In the genomic region with DNA sequence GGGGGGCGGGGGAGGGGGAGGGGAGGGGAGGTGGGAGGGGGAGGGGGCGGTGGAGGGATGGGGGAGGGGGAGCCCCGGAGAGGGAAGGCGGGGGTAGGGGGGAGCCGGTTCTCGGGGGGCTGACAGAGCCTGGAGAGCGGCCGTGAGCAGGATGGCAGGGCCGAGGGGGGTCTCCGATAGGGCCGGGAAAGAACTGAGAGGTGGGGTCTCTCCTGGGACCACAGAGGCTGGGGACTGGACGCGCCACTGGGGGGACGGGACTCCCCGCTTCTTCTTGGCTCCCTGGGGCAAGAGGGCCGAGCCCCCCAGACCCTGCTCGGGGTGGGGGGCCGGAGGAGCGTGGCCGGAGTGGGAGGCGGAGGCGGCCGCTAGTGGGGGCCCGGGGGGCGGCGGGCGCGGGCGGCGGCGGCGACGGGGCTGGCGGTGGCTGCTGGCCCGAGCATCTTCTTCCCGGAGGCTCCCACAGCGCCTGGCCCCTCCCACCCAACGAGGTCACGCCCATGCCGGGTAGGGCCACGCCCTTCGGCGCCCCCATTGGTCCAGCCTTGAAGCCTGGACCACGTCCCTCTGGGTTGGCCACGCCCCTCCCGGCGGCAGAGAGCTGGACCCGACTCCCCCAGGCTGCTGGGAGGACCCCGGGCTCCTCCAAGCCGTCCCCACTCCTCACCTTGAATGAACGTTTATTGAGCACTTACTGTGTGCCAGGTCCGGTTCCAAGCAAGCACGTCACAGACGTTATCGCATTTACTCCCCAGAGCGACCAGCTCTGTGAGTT, we compare ENCODE assay signal across 8 cellular contexts. TPM values are rescaled to one million over a fixed set of nuclear protein-coding genes. Genes with fewer than 3 reads are reported as not detected.
DNase-seq lines count a peak whose midpoint lies in the region; ATAC-seq, FAIRE-seq and TF ChIP-seq lines count a peak whose summit lies in the region.

Gene NOVA2 (minus strand): TSS at position 302 of the 775 bp plus-strand sequence. CDS start 514 bp downstream, outside the sequence.

- TF ChIP-seq CTCF in pancreas (IDR thresholded peaks at IDR 0.05) = no peak

- H3K27ac Mint-ChIP-seq in activated naive CD4-positive, alpha-beta T cell treated with anti-CD3 and anti-CD28 coated beads, Interleukin-2, amount 50 U/mL, for 72 hours = no peak within 1 kb of the TSS

- H3K36me3 Mint-ChIP-seq in activated naive CD4-positive, alpha-beta T cell treated with anti-CD3 and anti-CD28 coated beads, Interleukin-2, amount 50 U/mL, for 72 hours = no peaks in the 10 kb centered on the region

- H3K27ac ChIP-seq in pancreas = no peak within 1 kb of the TSS

- WGBS in pancreas, 2 donors = 6% methylated on average over 38 to 54 of the region's 56 CpGs

- H3K4me1 ChIP-seq in pancreas = no peaks in the 10 kb centered on the region

- H3K4me3 ChIP-seq in pancreas = peak within 1 kb of the TSS in 1 of 4 donors; percentile 31

- intact Hi-C loops in Right ventricle myocardium inferior (cut with DNase I) = no loop called here
- intact Hi-C loops in pancreas (cut with DNase I) = no loop called here

- no peaks in the 10 kb centered on the region for H3K9me3 Mint-ChIP-seq in activated naive CD4-positive, alpha-beta T cell treated with anti-CD3 and anti-CD28 coated beads, Interleukin-2, amount 50 U/mL, for 72 hours

- DNase-seq in NCI-H2029 (lab: John Stamatoyannopoulos, UW) = peak; percentile 35
- no peak for DNase-seq in NCI-H2029 treated with DMSO at 0.1 percent for 48 hours (lab: John Stamatoyannopoulos, UW)
- DNase-seq in NCI-H460 (ENCODE audit: extremely low read depth, low read depth) = peak; percentile 56
- DNase-seq in activated naive CD4-positive, alpha-beta T cell treated with anti-CD3 and anti-CD28 coated beads, Interleukin-2, amount 50 U/mL, for 72 hours (ENCODE audit: low spot score in 2 of 2) = peak in 1 of 2 donors; percentile 67
- peak; percentile 75 for DNase-seq in Right ventricle myocardium inferior (ENCODE audit: missing footprints)
- DNase-seq in pancreas = peak; percentile 28 to 81 (median 52)

- peak; percentile 37 to 77 for ATAC-seq in activated naive CD4-positive, alpha-beta T cell treated with anti-CD3 and anti-CD28 coated beads, Interleukin-2, amount 50 U/mL, for 72 hours
- ATAC-seq in Right ventricle myocardium inferior (peak; percentile 39), pancreas (peak in 3 of 4 donors; percentile 59 to 81 (median 79)), GM21619 (IDR thresholded peaks at IDR 0.05; ENCODE audit: unreplicated experiment) (no peak), GM19463 (IDR thresholded peaks at IDR 0.05; ENCODE audit: unreplicated experiment) (no peak)

- no peak for FAIRE-seq in pancreas (lab: Jason Lieb, UNC)

- H3K9me3 ChIP-seq in pancreas = no peaks in the 10 kb centered on the region

- H3K36me3 ChIP-seq in pancreas = no peaks in the 10 kb centered on the region

- peaks cover 0 to 10% (median 0%) of the 10 kb centered on the region in 4 donors for H3K27me3 ChIP-seq in pancreas

RNA-seq across cellular contexts. Expression of gene NOVA2, which starts in this region (rescaled TPM):
- total RNA-seq in NCI-H460 (2014; rRNA removed; shearing (Covaris generic)) = 0.06 TPM in 1 of 2 replicates, not detected in the other
- not detected in 2 replicates for polyA plus RNA-seq in NCI-H460 (2014; cell fraction: nucleus; rRNA removed)
- total RNA-seq in activated naive CD4-positive, alpha-beta T cell treated with anti-CD3 and anti-CD28 coated beads, Interleukin-2, amount 50 U/mL, for 72 hours = under 1 TPM in 1 of 2 donors, not detected in 1; 0.08 TPM
- 5.3 TPM for total RNA-seq in Right ventricle myocardium inferior
- 1 to 10 TPM in 4 of 6 donors, under 1 TPM in 2; 0.43 to 1.5 (median 1.2) TPM for total RNA-seq in pancreas
- polyA plus RNA-seq in pancreas = 1 to 10 TPM; 1.7 to 2.6 TPM

Comparison
In these comparisons a context has a peak if more than half of its experiments do, and no peak if none do; other contexts are left out.
1. Peak in DNase-seq in NCI-H460; RNA of the gene not detected or under 1 TPM.
2. Peak in ATAC-seq in activated naive CD4-positive, alpha-beta T cell treated with anti-CD3 and anti-CD28 coated beads, Interleukin-2, amount 50 U/mL, for 72 hours; RNA of the gene not detected or under 1 TPM.
3. ATAC-seq: peak in Right ventricle myocardium inferior (single experiment) and pancreas (3 of 4); none in GM21619 (single experiment) and GM19463 (single experiment).